24 cellular contexts compared by ENCODE assay signal in genomic region chr7:121169469-121169868, GRCh38.
"Had no signal": no experiment of that assay in that cellular context is flagged by ENCODE, and none has a peak within 500 bp of the region (broad histone marks: within the 10 kb centered on the region; RNA-seq: fewer than 3 reads in every experiment).

No MANE protein-coding gene starts in this region.

- H3K36me3 Mint-ChIP-seq: naive thymus-derived CD4-positive, alpha-beta T cell had no signal

- H3K27me3 Mint-ChIP-seq: dendritic cell treated with granulocyte-macrophage colony-stimulating factor and Interleukin-4, amounts not matched to agents 40 ng/mL and 50 ng/mL, for 4 days had no signal

- H3K4me1 Mint-ChIP-seq: endodermal cell; naive thymus-derived CD4-positive, alpha-beta T cell had no signal

- H3K4me1 ChIP-seq: colonic mucosa, esophagus squamous epithelium, left lung, lower lobe of right lung had no signal

- H3K9me3 ChIP-seq: colonic mucosa, esophagus squamous epithelium, gastrocnemius medialis, left lung, lower lobe of right lung had no signal

- H3K4me3 Mint-ChIP-seq: dendritic cell treated with granulocyte-macrophage colony-stimulating factor and Interleukin-4, amounts not matched to agents 40 ng/mL and 50 ng/mL, for 4 days; effector memory CD8-positive, alpha-beta T cell; endodermal cell; naive thymus-derived CD4-positive, alpha-beta T cell had no signal

- H3K27me3 ChIP-seq: colonic mucosa, esophagus squamous epithelium, gastrocnemius medialis, heart right ventricle, left lung had no signal

- ATAC-seq: effector memory CD8-positive, alpha-beta T cell; esophagus mucosa; gastrocnemius medialis; heart right ventricle; left cardiac atrium; left lung; left ventricle myocardium superior; lower lobe of right lung; naive thymus-derived CD4-positive, alpha-beta T cell had no signal

- H3K27ac ChIP-seq: colonic mucosa, epithelial cell of prostate, esophagus squamous epithelium, heart right ventricle, left lung, lower lobe of right lung had no signal

- H3K36me3 ChIP-seq: colonic mucosa, esophagus squamous epithelium, gastrocnemius medialis, heart right ventricle, left lung, lower lobe of right lung had no signal

- H3K27ac Mint-ChIP-seq: dendritic cell treated with granulocyte-macrophage colony-stimulating factor and Interleukin-4, amounts not matched to agents 40 ng/mL and 50 ng/mL, for 4 days; effector memory CD8-positive, alpha-beta T cell; endodermal cell; naive thymus-derived CD4-positive, alpha-beta T cell had no signal

- DNase-seq: colonic mucosa; cortex of kidney; effector CD8-positive, alpha-beta T cell; effector memory CD8-positive, alpha-beta T cell; endodermal cell; erythroblast; esophagus squamous epithelium; foreskin fibroblast; foreskin melanocyte; gastrocnemius medialis; glutamatergic neuron; head of caudate nucleus; heart right ventricle; hippocampal formation; left cardiac atrium; left lung; left ventricle myocardium superior; lower lobe of right lung; mesendoderm; midbrain; naive thymus-derived CD4-positive, alpha-beta T cell had no signal

- H3K4me3 ChIP-seq: colonic mucosa, esophagus squamous epithelium, gastrocnemius medialis, heart right ventricle, left lung, lower lobe of right lung had no signal
